1 cellular context compared by ENCODE assay signal in the genomic region with DNA sequence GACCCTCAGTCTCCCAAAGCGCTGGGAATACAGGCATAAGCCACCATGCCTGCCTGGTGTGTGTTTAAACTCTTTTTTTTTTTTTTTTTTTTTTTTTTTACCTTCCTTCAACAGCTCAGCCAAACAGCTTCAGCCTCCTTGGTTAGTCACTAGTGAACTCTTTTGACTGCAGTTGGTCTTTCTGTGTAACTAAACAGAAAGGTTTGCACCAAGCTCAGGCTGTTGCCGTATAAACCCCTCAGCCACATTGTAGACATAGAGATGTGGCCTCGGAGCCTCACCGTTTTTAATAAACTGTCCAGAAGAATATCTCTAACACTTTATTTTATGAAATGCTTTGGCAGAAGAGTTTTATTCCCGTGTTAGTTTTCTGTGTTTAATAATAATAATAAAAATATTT.
TF ChIP-seq lines count a peak whose summit lies in the region.

No MANE protein-coding gene starts in this region.

TF ChIP-seq in endothelial cell of umbilical vein, 7 proteins besides CTCF, POLR2A, EP300 and RAD21 (continued from another document):
- TF ChIP-seq, protein P1, sequence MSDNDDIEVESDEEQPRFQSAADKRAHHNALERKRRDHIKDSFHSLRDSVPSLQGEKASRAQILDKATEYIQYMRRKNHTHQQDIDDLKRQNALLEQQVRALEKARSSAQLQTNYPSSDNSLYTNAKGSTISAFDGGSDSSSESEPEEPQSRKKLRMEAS (IDR thresholded peaks at IDR 0.05; ENCODE audit: insufficient read depth, insufficient read length), result no peak
- TF ChIP-seq POLR2AphosphoS5 (IDR thresholded peaks at IDR 0.05; ENCODE audit: insufficient read depth, low read depth, low read length), result no peak
